ENCODE assay signal across 8 cellular contexts in genomic region chr12:76029982-76030377, GRCh38. TPM values are rescaled to one million over a fixed set of nuclear protein-coding genes. Genes with fewer than 3 reads are reported as not detected.
DNase-seq lines count a peak whose midpoint lies in the region; ATAC-seq, FAIRE-seq and TF ChIP-seq lines count a peak whose summit lies in the region.

No MANE protein-coding gene starts in this region.

- H3K27me3 ChIP-seq in MM.1S (replicated peaks; ENCODE audit: insufficient read depth, low read length) (no peaks in the 10 kb centered on the region), K562 (ENCODE audit: control insufficient read depth in 2 of 2, insufficient read depth in 2 of 2, low read length in 2 of 2) (peaks cover 0 to 8% of the 10 kb centered on the region in 2 experiments; a peak in 1 of 5 replicates), HepG2 (ENCODE audit: control insufficient read depth in 1 of 2, insufficient read depth in 2 of 2, low read length in 2 of 2) (peaks cover 0 to 3% of the 10 kb centered on the region in 2 experiments; a peak in 1 of 5 replicates), subcutaneous abdominal adipose tissue (ENCODE audit: control insufficient read depth in 5 of 5, insufficient read depth in 4 of 5, low read length in 5 of 5) (peaks cover 0 to 13% (median 2%) of the 10 kb centered on the region in 5 donors)

- FAIRE-seq in K562 (lab: Jason Lieb, UNC) (no peak), HepG2 (lab: Jason Lieb, UNC) (no peak), HTR-8/SVneo (lab: Jason Lieb, UNC) (no peak)

- no peaks in the 10 kb centered on the region for H4K20me1 ChIP-seq in MM.1S (ENCODE audit: insufficient read depth, low read length)
- no peaks in the 10 kb centered on the region for H4K20me1 ChIP-seq in K562 (replicated peaks; ENCODE audit: control insufficient read depth, insufficient read depth, low read length)
- H4K20me1 ChIP-seq in HepG2 (ENCODE audit: insufficient read depth, low read length): peaks cover 6% of the 10 kb centered on the region

- no peaks in the 10 kb centered on the region for H3K9me2 ChIP-seq in MM.1S (replicated peaks; ENCODE audit: insufficient read depth, low read length)

- H3F3A ChIP-seq in MM.1S (ENCODE audit: insufficient read depth, low read length): peaks cover 37% of the 10 kb centered on the region

- TF ChIP-seq CTCF in MM.1S (IDR thresholded peaks at IDR 0.05; ENCODE audit: low read length) (no peak), K562 (IDR thresholded peaks at IDR 0.05 in 2 of 3, conservative IDR thresholded peaks at IDR 0.05 in 1 of 3; ENCODE audit: insufficient read depth in 2 of 3, low read depth in 1 of 3, low read length in 3 of 3) (no peak), HepG2 (CRISPR knock-in tag; IDR thresholded peaks at IDR 0.05) (peak; percentile 12; the same call in 1 of the 2 replicates)

- H3K79me2 ChIP-seq in MM.1S (ENCODE audit: low read length) (peaks cover 35% of the 10 kb centered on the region), K562 (ENCODE audit: control insufficient read depth, insufficient read depth, low read length) (no peaks in the 10 kb centered on the region), HepG2 (ENCODE audit: insufficient read depth, low read length) (peaks cover 54% of the 10 kb centered on the region)

- intact Hi-C loops in K562 (cut with micrococcal nuclease): loop anchor here (5.0 to 10.0 kb wide), 8 partner anchors 78 to 543 kb away; no protein-coding TSS in a partner anchor
- intact Hi-C loops in HepG2 (cut with micrococcal nuclease; ENCODE audit: unreplicated experiment): loop anchor here (1.0 to 5.0 kb wide), 7 partner anchors 39 to 401 kb away; no protein-coding TSS in a partner anchor

- TF ChIP-seq POLR2A in K562 (conservative IDR thresholded peaks at IDR 0.05) (no peak), HepG2 (IDR thresholded peaks at IDR 0.05; ENCODE audit: insufficient read depth in 1 of 2, low read depth in 2 of 2, low read length in 2 of 2) (peak in 1 of 2 experiments; percentile 49; a peak in 1 of 4 replicates)

- H3K27ac ChIP-seq in MM.1S (ENCODE audit: low read length): peak overlapping the region; percentile 90; the same call in 1 of the 2 replicates
- no peak overlapping the region for H3K27ac ChIP-seq in K562 (ENCODE audit: extremely low read depth, low read depth, low read length)
- H3K27ac ChIP-seq in HepG2 (ENCODE audit: extremely low read length, insufficient read depth, low read length): peak overlapping the region; percentile 95
- peak overlapping the region; percentile 53 for H3K27ac ChIP-seq in subcutaneous abdominal adipose tissue (ENCODE audit: low read depth, low read length)

- H3K9me3 ChIP-seq in MM.1S (replicated peaks; ENCODE audit: insufficient read depth, low read length) (no peaks in the 10 kb centered on the region), K562 (replicated peaks; ENCODE audit: control insufficient read depth, insufficient read depth, low read depth, low read length) (no peaks in the 10 kb centered on the region), HepG2 (ENCODE audit: low read length) (no peaks in the 10 kb centered on the region), subcutaneous abdominal adipose tissue (ENCODE audit: control insufficient read depth in 5 of 5, low read length in 5 of 5) (no peaks in the 10 kb centered on the region)

- BruUV-seq in K562 (replicated peaks; lab: Mats Ljungman, UMichigan) (no TSS peak), HepG2 (replicated peaks; lab: Mats Ljungman, UMichigan) (TSS peak; percentile 43)

- DNase-seq in ELR (ENCODE audit: low read depth) (peak; percentile 59), MM.1S (peak; percentile 19), K562 (ENCODE audit: extremely low read depth in 1 of 4, low spot score in 3 of 4) (no peak), HepG2 (ENCODE audit: low spot score) (no peak), NCI-H187 treated with DMSO at 0.1 percent for 48 hours (lab: John Stamatoyannopoulos, UW) (no peak), DMS153 treated with DMSO at 0.1 percent for 48 hours (lab: John Stamatoyannopoulos, UW; ENCODE audit: unreplicated experiment) (no peak), HTR-8/SVneo (ENCODE audit: insufficient read length, low spot score) (no peak)

- H3K4me3 ChIP-seq in MM.1S (ENCODE audit: low read length) (peak overlapping the region; percentile 96), K562 (peak overlapping the region; percentile 54; the same call in 1 of the 2 replicates), HepG2 (replicated peaks in 1 of 3; ENCODE audit: insufficient read depth in 1 of 3, low read depth in 2 of 3, low read length in 3 of 3) (peak overlapping the region; percentile 97 to 99 (median 98)), subcutaneous abdominal adipose tissue (ENCODE audit: low read depth in 1 of 5, low read length in 5 of 5) (peak overlapping the region; percentile 75 to 93 (median 83))

- no peaks in the 10 kb centered on the region for H3K36me3 ChIP-seq in MM.1S (replicated peaks; ENCODE audit: insufficient read depth, low read length)
- no peaks in the 10 kb centered on the region for H3K36me3 ChIP-seq in K562 (ENCODE audit: control insufficient read depth, insufficient read depth, low read length)
- no peaks in the 10 kb centered on the region; a peak in 2 of 5 replicates for H3K36me3 ChIP-seq in HepG2 (replicated peaks in 1 of 2; ENCODE audit: control insufficient read depth in 1 of 2, insufficient read depth in 2 of 2, low read length in 2 of 2)
- no peaks in the 10 kb centered on the region for H3K36me3 ChIP-seq in subcutaneous abdominal adipose tissue (ENCODE audit: control insufficient read depth in 5 of 5, insufficient read depth in 5 of 5, low read length in 5 of 5)

- peak overlapping the region; percentile 87 for H3K4me2 ChIP-seq in MM.1S (ENCODE audit: low read depth, low read length)
- peak overlapping the region; percentile 86; the same call in 1 of the 2 replicates for H3K4me2 ChIP-seq in K562 (ENCODE audit: insufficient read depth, low read length)
- H3K4me2 ChIP-seq in HepG2 (ENCODE audit: low read depth, low read length): peak overlapping the region; percentile 77

- TF ChIP-seq EP300 in K562 (IDR thresholded peaks at IDR 0.05; ENCODE audit: low read length): no peak
- no peak for TF ChIP-seq EP300 in HepG2 (IDR thresholded peaks at IDR 0.05; ENCODE audit: low read depth in 2 of 2, low read length in 2 of 2)
- TF ChIP-seq EP300 in HepG2 (CRISPR knock-in tag; IDR thresholded peaks at IDR 0.05; ENCODE audit: borderline replicate concordance): no peak

- WGBS in K562 (ENCODE audit: insufficient coverage, low coverage, missing lambda C conversion rate): 93% methylated on average over 8 of the region's 22 CpGs
- 0% methylated on average over 5 of the region's 22 CpGs for WGBS in HepG2 (ENCODE audit: low lambda C conversion rate)

- peak overlapping the region; percentile 90 for H3K9ac ChIP-seq in MM.1S (ENCODE audit: low read length)
- H3K9ac ChIP-seq in K562 (ENCODE audit: insufficient read depth in 1 of 2, low read depth in 2 of 2, low read length in 2 of 2): no peak overlapping the region
- peak overlapping the region; percentile 95 for H3K9ac ChIP-seq in HepG2 (ENCODE audit: insufficient read depth, low read depth, low read length)
- H3K9ac ChIP-seq in subcutaneous abdominal adipose tissue (ENCODE audit: low read length in 5 of 5): peak overlapping the region in 4 of 5 donors; percentile 62 to 96 (median 78)

- TF ChIP-seq RAD21 in K562 (CRISPR knock-in tag; conservative IDR thresholded peaks at IDR 0.05 in 1 of 2, IDR thresholded peaks at IDR 0.05 in 1 of 2): no peak
- no peak for TF ChIP-seq RAD21 in HepG2 (CRISPR knock-in tag; IDR thresholded peaks at IDR 0.05)

- H3K9me1 ChIP-seq in K562 (ENCODE audit: control insufficient read depth, insufficient read depth, low read length): no peaks in the 10 kb centered on the region

- ATAC-seq in K562 (no peak), HepG2 (no peak)

- in situ Hi-C loops in K562 (cut with MboI) (loop anchor here (5.0 to 25.0 kb wide), 2 partner anchors 518 to 693 kb away; partner anchors contain the start of genes CAPS2, GLIPR1L1 and KRR1), HepG2 (cut with HindIII; ENCODE audit: extremely low pct_ligation_motif_present, low pct_unique_long_range_greater_than_20kb) (loop anchor here (5.0 kb wide), 2 partner anchors 403 to 518 kb away; partner anchors contain the start of gene KRR1)

- POLR2A ChIA-PET in K562 (lab: Yijun Ruan, JAX) (interaction anchor here (0.6 kb wide), 1 partner anchor 543 kb away, joined by 4 read pairs; no protein-coding TSS in a partner anchor), HepG2 (lab: Yijun Ruan, JAX) (interaction anchor here (0.7 to 5.9 kb wide), 9 partner anchors 9 to 405 kb away, joined by 3 to 88 read pairs (median 26); no protein-coding TSS in a partner anchor)

- peak overlapping the region; percentile 48 for H2AFZ ChIP-seq in MM.1S (ENCODE audit: low read length)
- no peak overlapping the region for H2AFZ ChIP-seq in K562 (ENCODE audit: low read depth, low read length)
- no peak overlapping the region for H2AFZ ChIP-seq in HepG2 (ENCODE audit: low read length)

- CTCF ChIA-PET in K562 (lab: Yijun Ruan, JAX; ENCODE audit: low intra/inter-chr PET ratio) (no interaction called here), HepG2 (lab: Yijun Ruan, JAX; ENCODE audit: low intra/inter-chr PET ratio, low total read pairs) (interaction anchor here (1.8 kb wide), 1 partner anchor 406 kb away, joined by 6 read pairs; no protein-coding TSS in a partner anchor)

- H3K4me1 ChIP-seq in MM.1S (ENCODE audit: low read length) (peaks cover 19% of the 10 kb centered on the region), K562 (replicated peaks in 1 of 2; ENCODE audit: control insufficient read depth in 2 of 2, insufficient read depth in 2 of 2, low read length in 2 of 2) (peaks cover 21 to 37% of the 10 kb centered on the region in 2 experiments; a peak in 4 of 5 replicates), HepG2 (ENCODE audit: insufficient read depth, low read length) (peaks cover 62% of the 10 kb centered on the region), subcutaneous abdominal adipose tissue (ENCODE audit: control insufficient read depth in 5 of 5, insufficient read depth in 5 of 5, low read length in 5 of 5) (peaks cover 1 to 33% (median 24%) of the 10 kb centered on the region in 5 donors)

RNA-seq across cellular contexts. Expression of gene PHLDA1, which starts 1.6 kb away (rescaled TPM):
- 3.4 TPM in 2 replicates for total RNA-seq in K562 (2011; cell fraction: chromatin; rRNA removed; ENCODE audit: low replicate concordance)
- 2.1 and 4.5 TPM in 2 replicates for total RNA-seq in K562 (2011; cell fraction: nucleolus; rRNA removed)
- total RNA-seq in K562 (2011; cell fraction: nucleoplasm; rRNA removed): 3.4 and 6.9 TPM in 2 replicates
- total RNA-seq in K562 (2014; rRNA removed): 0.54 and 0.73 TPM in 2 replicates
- total RNA-seq in K562 (2014; rRNA removed; fragmentation: Illumina TruSeq; extraction: Trizol): 0.51 and 0.80 TPM in 2 replicates
- 0.33 and 0.38 TPM in 2 replicates for total RNA-seq in K562 (2015; rRNA removed; fragmentation: Illumina TruSeq; extraction: Trizol)
- total RNA-seq in K562 (2021): 0.81 and 1.6 TPM in 2 replicates
- 2.3 and 2.9 TPM in 2 replicates for polyA plus RNA-seq in K562 (2011; rRNA removed)
- 1.9 and 4.4 TPM in 2 replicates for polyA plus RNA-seq in K562 (2011; cell fraction: cytosol; rRNA removed)
- polyA plus RNA-seq in K562 (2011; cell fraction: nucleus; rRNA removed): 2.0 and 3.7 TPM in 2 replicates
- 1.1 and 1.7 TPM in 2 replicates for polyA plus RNA-seq in K562 (2012)
- 0.40 and 0.57 TPM in 2 replicates for polyA plus RNA-seq in K562 (2014; fragmentation: Illumina TruSeq; extraction: Trizol)
- polyA plus RNA-seq in K562 (2014; fragmentation: Nextera tagmentation; extraction: Ambion mirVana): under 1 TPM; 0.15 to 0.56 TPM
- polyA plus RNA-seq in K562 (2014; rRNA removed): 0.61 and 0.82 TPM in 2 replicates
- polyA minus RNA-seq in K562 (2011; rRNA and poly(A)+ RNA removed): 3.0 and 3.2 TPM in 2 replicates
- polyA minus RNA-seq in K562 (2011; cell fraction: cytosol; rRNA and poly(A)+ RNA removed): 2.9 and 4.0 TPM in 2 replicates
- polyA minus RNA-seq in K562 (2011; cell fraction: nucleus; rRNA and poly(A)+ RNA removed): 4.7 and 6.1 TPM in 2 replicates
- total RNA-seq in HepG2 (2016; rRNA removed; fragmentation: Illumina TruSeq; extraction: Trizol): 41.0 and 42.6 TPM in 2 replicates
- 17.8 and 19.6 TPM in 2 replicates for total RNA-seq in HepG2 (2016; cell fraction: cytosol; rRNA removed; fragmentation: Illumina TruSeq; extraction: Trizol; ENCODE audit: low read depth)
- 40.7 and 41.0 TPM in 2 replicates for total RNA-seq in HepG2 (2016; cell fraction: insoluble cytoplasmic fraction; rRNA removed; fragmentation: Illumina TruSeq; extraction: Trizol)
- total RNA-seq in HepG2 (2016; cell fraction: membrane; rRNA removed; fragmentation: Illumina TruSeq; extraction: Trizol): 46.7 and 48.5 TPM in 2 replicates
- total RNA-seq in HepG2 (2016; cell fraction: nucleus; rRNA removed; fragmentation: Illumina TruSeq; extraction: Trizol): 48.4 and 49.5 TPM in 2 replicates
- 30.5 and 33.8 TPM in 2 replicates for polyA plus RNA-seq in HepG2 (2011; rRNA removed)
- polyA plus RNA-seq in HepG2 (2011; cell fraction: cytosol; rRNA removed): 25.4 and 27.1 TPM in 2 replicates
- 24.3 and 25.8 TPM in 2 replicates for polyA plus RNA-seq in HepG2 (2011; cell fraction: nucleus; rRNA removed)
- polyA plus RNA-seq in HepG2 (2012): 19.1 and 25.3 TPM in 2 replicates
- polyA plus RNA-seq in HepG2 (2016; cell fraction: cytosol; fragmentation: Illumina TruSeq; extraction: Trizol; ENCODE audit: low read depth): 10.9 and 15.0 TPM in 2 replicates
- polyA plus RNA-seq in HepG2 (2016; cell fraction: insoluble cytoplasmic fraction; fragmentation: Illumina TruSeq; extraction: Trizol; ENCODE audit: low read depth): 61.4 and 62.2 TPM in 2 replicates
- 29.1 and 33.4 TPM in 2 replicates for polyA plus RNA-seq in HepG2 (2016; cell fraction: membrane; fragmentation: Illumina TruSeq; extraction: Trizol; ENCODE audit: low read depth)
- 87.7 and 87.9 TPM in 2 replicates for polyA plus RNA-seq in HepG2 (2016; cell fraction: nucleus; fragmentation: Illumina TruSeq; extraction: Trizol; ENCODE audit: insufficient read depth, low read depth)
- 3.0 and 40.9 TPM in 2 replicates for polyA minus RNA-seq in HepG2 (2011; rRNA and poly(A)+ RNA removed; ENCODE audit: low replicate concordance)
- 43.4 and 48.0 TPM in 2 replicates for polyA minus RNA-seq in HepG2 (2011; cell fraction: cytosol; rRNA and poly(A)+ RNA removed)
- 53.5 and 53.8 TPM in 2 replicates for polyA minus RNA-seq in HepG2 (2011; cell fraction: nucleus; rRNA and poly(A)+ RNA removed)

RNA-seq across cellular contexts. Expression of gene NAP1L1, which starts 54.5 kb away (rescaled TPM):
- total RNA-seq in K562 (2011; cell fraction: chromatin; rRNA removed; ENCODE audit: low replicate concordance): 133 and 584 TPM in 2 replicates
- total RNA-seq in K562 (2011; cell fraction: nucleolus; rRNA removed): 52.5 and 79.6 TPM in 2 replicates
- total RNA-seq in K562 (2011; cell fraction: nucleoplasm; rRNA removed): 207 and 415 TPM in 2 replicates
- total RNA-seq in K562 (2014; rRNA removed) (291 and 292 TPM in 2 replicates), K562 (2014; rRNA removed; fragmentation: Illumina TruSeq; extraction: Trizol) (450 and 550 TPM in 2 replicates), K562 (2015; rRNA removed; fragmentation: Illumina TruSeq; extraction: Trizol) (358 and 383 TPM in 2 replicates), K562 (2021) (518 and 530 TPM in 2 replicates), HepG2 (2016; rRNA removed; fragmentation: Illumina TruSeq; extraction: Trizol) (309 and 454 TPM in 2 replicates)
- polyA plus RNA-seq in K562 (2011; rRNA removed) (421 and 458 TPM in 2 replicates), K562 (2014; fragmentation: Illumina TruSeq; extraction: Trizol) (560 and 747 TPM in 2 replicates), K562 (2014; fragmentation: Nextera tagmentation; extraction: Ambion mirVana) (100 to 1,000 TPM; 287 to 326 TPM), K562 (2014; rRNA removed) (400 and 473 TPM in 2 replicates), HepG2 (2011; rRNA removed) (154 and 207 TPM in 2 replicates)
- 67.9 and 143 TPM in 2 replicates for polyA plus RNA-seq in K562 (2011; cell fraction: cytosol; rRNA removed)
- 135 and 211 TPM in 2 replicates for polyA plus RNA-seq in K562 (2011; cell fraction: nucleus; rRNA removed)
- 571 and 740 TPM in 2 replicates for polyA plus RNA-seq in K562 (2012)
- 372 and 401 TPM in 2 replicates for polyA minus RNA-seq in K562 (2011; rRNA and poly(A)+ RNA removed)
- polyA minus RNA-seq in K562 (2011; cell fraction: cytosol; rRNA and poly(A)+ RNA removed): 188 and 218 TPM in 2 replicates
- polyA minus RNA-seq in K562 (2011; cell fraction: nucleus; rRNA and poly(A)+ RNA removed): 139 and 220 TPM in 2 replicates
- total RNA-seq in HepG2 (2016; cell fraction: cytosol; rRNA removed; fragmentation: Illumina TruSeq; extraction: Trizol; ENCODE audit: low read depth): 121 and 153 TPM in 2 replicates
- 331 and 431 TPM in 2 replicates for total RNA-seq in HepG2 (2016; cell fraction: insoluble cytoplasmic fraction; rRNA removed; fragmentation: Illumina TruSeq; extraction: Trizol)
- 376 and 465 TPM in 2 replicates for total RNA-seq in HepG2 (2016; cell fraction: membrane; rRNA removed; fragmentation: Illumina TruSeq; extraction: Trizol)
- 177 and 205 TPM in 2 replicates for total RNA-seq in HepG2 (2016; cell fraction: nucleus; rRNA removed; fragmentation: Illumina TruSeq; extraction: Trizol)
- polyA plus RNA-seq in HepG2 (2011; cell fraction: cytosol; rRNA removed): 106 and 129 TPM in 2 replicates
- polyA plus RNA-seq in HepG2 (2011; cell fraction: nucleus; rRNA removed): 58.1 and 82.0 TPM in 2 replicates
- 483 and 505 TPM in 2 replicates for polyA plus RNA-seq in HepG2 (2012)
- 301 and 332 TPM in 2 replicates for polyA plus RNA-seq in HepG2 (2016; cell fraction: cytosol; fragmentation: Illumina TruSeq; extraction: Trizol; ENCODE audit: low read depth)
- polyA plus RNA-seq in HepG2 (2016; cell fraction: insoluble cytoplasmic fraction; fragmentation: Illumina TruSeq; extraction: Trizol; ENCODE audit: low read depth): 675 and 683 TPM in 2 replicates
- 622 and 757 TPM in 2 replicates for polyA plus RNA-seq in HepG2 (2016; cell fraction: membrane; fragmentation: Illumina TruSeq; extraction: Trizol; ENCODE audit: low read depth)
- polyA plus RNA-seq in HepG2 (2016; cell fraction: nucleus; fragmentation: Illumina TruSeq; extraction: Trizol; ENCODE audit: insufficient read depth, low read depth): 341 and 359 TPM in 2 replicates
- 35.4 and 66.0 TPM in 2 replicates for polyA minus RNA-seq in HepG2 (2011; rRNA and poly(A)+ RNA removed; ENCODE audit: low replicate concordance)
- 145 and 146 TPM in 2 replicates for polyA minus RNA-seq in HepG2 (2011; cell fraction: cytosol; rRNA and poly(A)+ RNA removed)
- polyA minus RNA-seq in HepG2 (2011; cell fraction: nucleus; rRNA and poly(A)+ RNA removed): 185 and 189 TPM in 2 replicates

Comparison
In these comparisons a context has a peak if more than half of its experiments do, and no peak if none do; other contexts are left out.
1. DNase-seq: peak in ELR (single experiment) and MM.1S (single experiment); none in K562 (0 of 4), HepG2 (single experiment), NCI-H187 treated with DMSO at 0.1 percent for 48 hours (single experiment), DMS153 treated with DMSO at 0.1 percent for 48 hours (single experiment) and HTR-8/SVneo (single experiment).
2. H3K9ac ChIP-seq: peak in MM.1S (single experiment), HepG2 (single experiment) and subcutaneous abdominal adipose tissue (4 of 5); none in K562 (0 of 2).
3. Peak in every context shown above with its lines, with median percentiles within 50 percentile points of each other: H3K4me2 ChIP-seq and H3K4me3 ChIP-seq.